8 cellular contexts compared by ENCODE assay signal in genomic region chr1:241499910-241500309, GRCh38. TPM values are rescaled to one million over a fixed set of nuclear protein-coding genes. Genes with fewer than 3 reads are reported as not detected.
A peak's percentile ranks its signal among the peaks of the same experiment; 100 is the strongest.
DNase-seq lines count a peak whose midpoint lies in the region; ATAC-seq and TF ChIP-seq lines count a peak whose summit lies in the region.

No MANE protein-coding gene starts in this region.

- H3K9me2 ChIP-seq in OCI-LY1 (ENCODE audit: low read depth, low read length): no peaks in the 10 kb centered on the region

- H3K27me3 ChIP-seq in heart right ventricle (no peaks in the 10 kb centered on the region), right cardiac atrium (ENCODE audit: control insufficient read depth, insufficient read depth) (no peaks in the 10 kb centered on the region), OCI-LY1 (ENCODE audit: insufficient read depth, low read length) (no peaks in the 10 kb centered on the region), fibroblast of lung (ENCODE audit: control insufficient read depth, insufficient read depth, low read length) (no peaks in the 10 kb centered on the region)

- no peaks in the 10 kb centered on the region for H3K4me1 ChIP-seq in heart right ventricle
- H3K4me1 ChIP-seq in right cardiac atrium (ENCODE audit: control insufficient read depth, insufficient read depth, low read length): no peaks in the 10 kb centered on the region
- H3K4me1 ChIP-seq in OCI-LY1 (ENCODE audit: insufficient read depth, low read length, severe bottlenecking): no peaks in the 10 kb centered on the region
- no peaks in the 10 kb centered on the region for H3K4me1 ChIP-seq in fibroblast of lung (ENCODE audit: control insufficient read depth, extremely low read depth, insufficient read depth, low read length)

- WGBS in heart right ventricle, 2 donors: 86 to 90% methylated on average over 2 of the region's 2 CpGs
- 88% methylated on average over 2 of the region's 2 CpGs for WGBS in right cardiac atrium

- H3F3A ChIP-seq in OCI-LY1 (ENCODE audit: insufficient read depth, low read length): no peaks in the 10 kb centered on the region

- intact Hi-C loops in heart right ventricle (cut with DNase I) (no loop called here), right cardiac atrium (cut with DNase I) (no loop called here)

- ATAC-seq in heart right ventricle (no peak), right cardiac atrium (no peak), HG03457 (IDR thresholded peaks at IDR 0.05; ENCODE audit: unreplicated experiment) (no peak), GM19324 (IDR thresholded peaks at IDR 0.05; ENCODE audit: low FRiP score, unreplicated experiment) (no peak), GM21367 (IDR thresholded peaks at IDR 0.05; ENCODE audit: unreplicated experiment) (no peak)
- no peak for ATAC-seq in stimulated activated naive CD8-positive, alpha-beta T cell treated with anti-CD3 and anti-CD28 coated beads, Interleukin-15, Interleukin-2, amounts not matched to agents 100 U/mL and 50 U/mL, for 24 hours

- no peaks in the 10 kb centered on the region for H3K79me2 ChIP-seq in OCI-LY1 (ENCODE audit: insufficient read depth, low read length)
- H3K79me2 ChIP-seq in fibroblast of lung (ENCODE audit: control insufficient read depth, insufficient read depth, low read length): no peaks in the 10 kb centered on the region

- no peaks in the 10 kb centered on the region for H3K9me3 ChIP-seq in heart right ventricle
- no peaks in the 10 kb centered on the region for H3K9me3 ChIP-seq in right cardiac atrium (ENCODE audit: control insufficient read depth, low read length)
- H3K9me3 ChIP-seq in OCI-LY1 (ENCODE audit: low read length): no peaks in the 10 kb centered on the region
- H3K9me3 ChIP-seq in fibroblast of lung (ENCODE audit: control insufficient read depth, insufficient read depth, low read depth, low read length): no peaks in the 10 kb centered on the region

- H2AFZ ChIP-seq in OCI-LY1 (ENCODE audit: low read length): no peak overlapping the region
- no peak overlapping the region for H2AFZ ChIP-seq in fibroblast of lung (ENCODE audit: low read length)

- TF ChIP-seq CTCF in heart right ventricle (IDR thresholded peaks at IDR 0.05): peak in 6 of 9 donors; percentile 17 to 34 (median 24)
- TF ChIP-seq CTCF in OCI-LY1 (IDR thresholded peaks at IDR 0.05; ENCODE audit: low read length): peak; percentile 71
- peak; percentile 63 to 65 for TF ChIP-seq CTCF in fibroblast of lung (conservative IDR thresholded peaks at IDR 0.05 in 1 of 2, IDR thresholded peaks at IDR 0.05 in 1 of 2; ENCODE audit: low read depth in 1 of 2, low read length in 2 of 2)

- H3K4me2 ChIP-seq in OCI-LY1 (ENCODE audit: low read length): no peak overlapping the region
- H3K4me2 ChIP-seq in fibroblast of lung (ENCODE audit: extremely low read depth, insufficient read depth, low read length): no peak overlapping the region

- DNase-seq in heart right ventricle (no peak), right cardiac atrium (no peak), fibroblast of lung (ENCODE audit: low read depth in 2 of 2) (peak; percentile 29 to 77)
- DNase-seq in stimulated activated naive CD8-positive, alpha-beta T cell treated with anti-CD3 and anti-CD28 coated beads, Interleukin-15, Interleukin-2, amounts not matched to agents 100 U/mL and 50 U/mL, for 24 hours: no peak

- H3K4me3 ChIP-seq in heart right ventricle (no peak overlapping the region), right cardiac atrium (ENCODE audit: low read length) (no peak overlapping the region), OCI-LY1 (ENCODE audit: low read depth, low read length, poor library complexity, severe bottlenecking) (no peak overlapping the region), fibroblast of lung (replicated peaks in 1 of 4; ENCODE audit: control extremely low read depth in 1 of 4, insufficient read depth in 1 of 4, low read depth in 3 of 4, low read length in 4 of 4) (no peak overlapping the region)

- H3K36me3 ChIP-seq in heart right ventricle (peaks cover 0 to 100% (median 71%) of the 10 kb centered on the region in 9 donors), OCI-LY1 (ENCODE audit: insufficient read depth, low read length) (peaks cover 43% of the 10 kb centered on the region), fibroblast of lung (ENCODE audit: control insufficient read depth, insufficient read depth, low read length) (peaks cover 2% of the 10 kb centered on the region)

- no peaks in the 10 kb centered on the region for H4K20me1 ChIP-seq in OCI-LY1 (ENCODE audit: insufficient read depth, low read length)
- no peaks in the 10 kb centered on the region for H4K20me1 ChIP-seq in fibroblast of lung (ENCODE audit: control insufficient read depth, extremely low read depth, insufficient read depth, low read length)

- H3K9ac ChIP-seq in OCI-LY1 (ENCODE audit: low read length) (no peak overlapping the region), fibroblast of lung (ENCODE audit: insufficient read depth, low read length) (no peak overlapping the region)

- no peak overlapping the region for H3K27ac ChIP-seq in heart right ventricle
- H3K27ac ChIP-seq in right cardiac atrium (ENCODE audit: low read length): no peak overlapping the region
- H3K27ac ChIP-seq in OCI-LY1 (ENCODE audit: low read depth, low read length, poor library complexity, severe bottlenecking): no peak overlapping the region
- H3K27ac ChIP-seq in fibroblast of lung (ENCODE audit: insufficient read depth, low read length): no peak overlapping the region

RNA-seq across cellular contexts. Expression of gene FH, which starts 19.6 kb away (rescaled TPM):
- total RNA-seq in heart right ventricle (100 to 1,000 TPM; 178 to 268 (median 257) TPM), right cardiac atrium (100 to 1,000 TPM; 149 to 188 (median 165) TPM), fibroblast of lung (102 and 118 TPM in 2 replicates)
- polyA plus RNA-seq in heart right ventricle (100 to 1,000 TPM; 169 to 224 TPM), right cardiac atrium (232 TPM), fibroblast of lung (118 and 173 TPM in 2 replicates)
- polyA plus RNA-seq in fibroblast of lung (2012): 87.1 and 153 TPM in 2 replicates
- 7.1 and 15.1 TPM in 2 replicates for polyA minus RNA-seq in fibroblast of lung (ENCODE audit: low replicate concordance)

RNA-seq across cellular contexts. Expression of gene KMO, which starts 32.3 kb away (rescaled TPM):
- 1 to 10 TPM in 1 of 10 donors, under 1 TPM in 5, not detected in 4; 0.05 to 1.4 (median 0.46) TPM for total RNA-seq in heart right ventricle
- under 1 TPM; 0.06 to 0.22 TPM for polyA plus RNA-seq in heart right ventricle
- 1 to 10 TPM in 1 of 4 donors, under 1 TPM in 3; 0.63 to 1.5 (median 0.79) TPM for total RNA-seq in right cardiac atrium
- polyA plus RNA-seq in right cardiac atrium: 0.29 TPM
- not detected in 2 replicates for total RNA-seq in fibroblast of lung
- polyA plus RNA-seq in fibroblast of lung: 0.07 TPM in 1 of 2 replicates, not detected in the other
- polyA plus RNA-seq in fibroblast of lung (2012): 0.23 TPM in 1 of 2 replicates, not detected in the other
- not detected in 2 replicates for polyA minus RNA-seq in fibroblast of lung (ENCODE audit: low replicate concordance)

Comparison
In these comparisons a context has a peak if more than half of its experiments do, and no peak if none do; other contexts are left out.
1. DNase-seq: peak in fibroblast of lung (2 of 2); none in heart right ventricle (0 of 2), right cardiac atrium (0 of 3) and stimulated activated naive CD8-positive, alpha-beta T cell treated with anti-CD3 and anti-CD28 coated beads, Interleukin-15, Interleukin-2, amounts not matched to agents 100 U/mL and 50 U/mL, for 24 hours (single experiment).
2. Peak in every context shown above with its lines, with median percentiles within 50 percentile points of each other: CTCF ChIP-seq.